ENCODE assay signal across 15 cellular contexts in genomic region chr13:63595811-63596210, GRCh38.
A peak's percentile ranks its signal among the peaks of the same experiment; 100 is the strongest.
DNase-seq lines count a peak whose midpoint lies in the region; ATAC-seq, FAIRE-seq and TF ChIP-seq lines count a peak whose summit lies in the region.
"Had no signal": no experiment of that assay in that cellular context is flagged by ENCODE, and none has a peak within 500 bp of the region (broad histone marks: within the 10 kb centered on the region; RNA-seq: fewer than 3 reads in every experiment).

No MANE protein-coding gene starts in this region.

- H3K9me3 ChIP-seq in RWPE2 (ENCODE audit: severe bottlenecking) (no peaks in the 10 kb centered on the region), trophoblast cell (ENCODE audit: insufficient read depth, low read depth, low read length) (peaks cover 6% of the 10 kb centered on the region), tibial nerve (no peaks in the 10 kb centered on the region)

- DNase-seq in GM23338 (ENCODE audit: low spot score), result no peak
- DNase-seq in RWPE2 (ENCODE audit: low spot score), result no peak
- peak; percentile 18 for DNase-seq in bronchial epithelial cell (ENCODE audit: low read depth)
- DNase-seq in trophoblast cell, result peak; percentile 2 to 50
- DNase-seq in cerebellum (ENCODE audit: low spot score), result no peak
- DNase-seq in tibial nerve (ENCODE audit: low spot score in 2 of 2), result no peak
- DNase-seq: ACHN; CD4-positive, CD25-positive, alpha-beta regulatory T cell; DMS79 had no signal

- H3K23ac ChIP-seq in trophoblast cell (ENCODE audit: low read length), result no peak overlapping the region

- H2BK12ac ChIP-seq in trophoblast cell (ENCODE audit: low read length), result no peak overlapping the region

- no peak for FAIRE-seq in bronchial epithelial cell (lab: Jason Lieb, UNC)
- FAIRE-seq: GM12891, GM19239 had no signal

- no peak overlapping the region for H3K9ac ChIP-seq in trophoblast cell (ENCODE audit: low read length)
- H3K9ac ChIP-seq: BLaER1 treated with 17β-estradiol and CSF1 and Interleukin-3, amounts not matched to agents 10 nM and 100 nM had no signal

- H3K9me3 Mint-ChIP-seq in GM23338, result no peaks in the 10 kb centered on the region; the same call in 2 of the 3 replicates

- no peaks in the 10 kb centered on the region for H3K79me1 ChIP-seq in trophoblast cell (ENCODE audit: low read length)

- no peak overlapping the region for H3K27ac ChIP-seq in GM23338 (ENCODE audit: low read depth)
- H3K27ac ChIP-seq in RWPE2 (ENCODE audit: poor library complexity, severe bottlenecking), result no peak overlapping the region
- H3K27ac ChIP-seq in trophoblast cell (ENCODE audit: low read depth, low read length), result no peak overlapping the region
- no peak overlapping the region for H3K27ac ChIP-seq in tibial nerve
- H3K27ac ChIP-seq: BLaER1 treated with 17β-estradiol and CSF1 and Interleukin-3, amounts not matched to agents 10 nM and 100 nM; HL-60 had no signal

- H3K27me3 ChIP-seq in GM23338 (ENCODE audit: insufficient read depth) (no peaks in the 10 kb centered on the region), RWPE2 (ENCODE audit: insufficient read depth, poor library complexity, severe bottlenecking) (no peaks in the 10 kb centered on the region), bronchial epithelial cell (ENCODE audit: control insufficient read depth, insufficient read depth, low read length) (no peaks in the 10 kb centered on the region), trophoblast cell (ENCODE audit: insufficient read depth, low read length) (no peaks in the 10 kb centered on the region), tibial nerve (no peaks in the 10 kb centered on the region)
- H3K27me3 ChIP-seq: BLaER1 treated with 17β-estradiol and CSF1 and Interleukin-3, amounts not matched to agents 10 nM and 100 nM had no signal

- H3K36me3 ChIP-seq in GM23338 (ENCODE audit: insufficient read depth) (no peaks in the 10 kb centered on the region), RWPE2 (ENCODE audit: low read depth) (no peaks in the 10 kb centered on the region), bronchial epithelial cell (ENCODE audit: control insufficient read depth, insufficient read depth, low read length) (no peaks in the 10 kb centered on the region), trophoblast cell (ENCODE audit: control insufficient read depth in 1 of 2, insufficient read depth in 2 of 2, low read length in 2 of 2) (no peaks in the 10 kb centered on the region), tibial nerve (no peaks in the 10 kb centered on the region)
- H3K36me3 ChIP-seq: BLaER1 treated with 17β-estradiol and CSF1 and Interleukin-3, amounts not matched to agents 10 nM and 100 nM had no signal

- H3K4me1 ChIP-seq in GM23338 (ENCODE audit: insufficient read depth) (no peaks in the 10 kb centered on the region), RWPE2 (ENCODE audit: insufficient read depth, poor library complexity, severe bottlenecking) (peaks cover 6% of the 10 kb centered on the region), trophoblast cell (ENCODE audit: control insufficient read depth in 1 of 2, insufficient read depth in 2 of 2, low read length in 2 of 2) (no peaks in the 10 kb centered on the region), tibial nerve (no peaks in the 10 kb centered on the region)
- H3K4me1 ChIP-seq: BLaER1 treated with 17β-estradiol and CSF1 and Interleukin-3, amounts not matched to agents 10 nM and 100 nM had no signal

- H4K12ac ChIP-seq in trophoblast cell (ENCODE audit: low read depth, low read length), result no peak overlapping the region

- H2AFZ ChIP-seq in GM23338, result peak overlapping the region; percentile 64; the same call in 1 of the 2 replicates
- no peak overlapping the region for H2AFZ ChIP-seq in trophoblast cell (ENCODE audit: insufficient read depth, low read length, poor library complexity)

- no peak overlapping the region for H4K8ac ChIP-seq in trophoblast cell (ENCODE audit: low read depth, low read length)

- no peak overlapping the region for H3K14ac ChIP-seq in trophoblast cell (ENCODE audit: low read length)

- H3K4me2 ChIP-seq in GM23338 (no peak overlapping the region), trophoblast cell (ENCODE audit: low read length) (no peak overlapping the region)
- H3K4me2 ChIP-seq: BLaER1 treated with 17β-estradiol and CSF1 and Interleukin-3, amounts not matched to agents 10 nM and 100 nM had no signal

- H2BK5ac ChIP-seq in trophoblast cell (ENCODE audit: low read depth, low read length, poor library complexity), result no peak overlapping the region

- H3K4me3 Mint-ChIP-seq in GM23338, result no peak overlapping the region
- H3K4me3 Mint-ChIP-seq: CD4-positive, CD25-positive, alpha-beta regulatory T cell had no signal

- H3K36me3 Mint-ChIP-seq in GM23338 (ENCODE audit: low read depth), result no peaks in the 10 kb centered on the region; the same call in 2 of the 3 replicates
- H3K36me3 Mint-ChIP-seq: CD4-positive, CD25-positive, alpha-beta regulatory T cell had no signal

- no peak overlapping the region for H4K91ac ChIP-seq in trophoblast cell (ENCODE audit: low read depth, low read length)

- H3K79me2 ChIP-seq in GM23338 (replicated peaks; ENCODE audit: insufficient read depth) (no peaks in the 10 kb centered on the region), trophoblast cell (ENCODE audit: control insufficient read depth, insufficient read depth, low read length, poor library complexity) (no peaks in the 10 kb centered on the region)

- no peak overlapping the region for H3K18ac ChIP-seq in trophoblast cell (ENCODE audit: low read length)

- H3F3A ChIP-seq in GM23338 (replicated peaks; ENCODE audit: low read depth), result no peaks in the 10 kb centered on the region

- ATAC-seq in GM23338 (no peak), RWPE2 (ENCODE audit: low read depth) (peak; percentile 57; the same call in 2 of the 3 replicates), GM21526 (IDR thresholded peaks at IDR 0.05; ENCODE audit: low FRiP score, unreplicated experiment) (no peak)
- ATAC-seq: HCT116 had no signal

- H3K4me3 ChIP-seq in GM23338 (no peak overlapping the region), RWPE2 (ENCODE audit: severe bottlenecking) (no peak overlapping the region), bronchial epithelial cell (ENCODE audit: low read depth, low read length) (no peak overlapping the region), trophoblast cell (ENCODE audit: low read depth, low read length) (no peak overlapping the region), tibial nerve (no peak overlapping the region)
- H3K4me3 ChIP-seq: BLaER1 treated with 17β-estradiol and CSF1 and Interleukin-3, amounts not matched to agents 10 nM and 100 nM had no signal

- no CpG with 5 or more reads among the region's 7 CpGs for WGBS in trophoblast cell (ENCODE audit: extremely low coverage, insufficient coverage, insufficient read length)
- WGBS in tibial nerve, 2 donors, result 89 to 94% methylated on average over 7 of the region's 7 CpGs

- H4K20me1 ChIP-seq in GM23338 (replicated peaks; ENCODE audit: insufficient read depth), result no peaks in the 10 kb centered on the region
- H4K20me1 ChIP-seq: BLaER1 treated with 17β-estradiol and CSF1 and Interleukin-3, amounts not matched to agents 10 nM and 100 nM had no signal

- no peak overlapping the region for H2BK120ac ChIP-seq in trophoblast cell (ENCODE audit: insufficient read depth, low read length, poor library complexity)

- TF ChIP-seq POLR2A in tibial nerve (IDR thresholded peaks at IDR 0.05), result no peak

- H3K9me2 ChIP-seq in GM23338 (ENCODE audit: insufficient read depth), result peaks cover 8% of the 10 kb centered on the region; the same call in 1 of the 2 replicates

- peaks cover 17% of the 10 kb centered on the region for H3K4me1 Mint-ChIP-seq in GM23338
- H3K4me1 Mint-ChIP-seq: CD4-positive, CD25-positive, alpha-beta regulatory T cell had no signal

- H2AK5ac ChIP-seq in trophoblast cell (ENCODE audit: low read length), result no peak overlapping the region

- no peak for TF ChIP-seq EP300 in tibial nerve (IDR thresholded peaks at IDR 0.05)

- H3K27me3 Mint-ChIP-seq in GM23338 (ENCODE audit: insufficient read depth, low read depth, poor library complexity), result no peaks in the 10 kb centered on the region
- H3K27me3 Mint-ChIP-seq: CD4-positive, CD25-positive, alpha-beta regulatory T cell had no signal

- H3K4ac ChIP-seq in trophoblast cell (ENCODE audit: low read depth, low read length), result no peak overlapping the region

- no peak for TF ChIP-seq CTCF in GM23338 (conservative IDR thresholded peaks at IDR 0.05; ENCODE audit: low read depth in 2 of 2)
- TF ChIP-seq CTCF in RWPE2 (IDR thresholded peaks at IDR 0.05; ENCODE audit: poor library complexity, severe bottlenecking), result no peak
- TF ChIP-seq CTCF in bronchial epithelial cell (IDR thresholded peaks at IDR 0.05; ENCODE audit: insufficient read depth, low read length, severe bottlenecking), result no peak
- no peak for TF ChIP-seq CTCF in tibial nerve (IDR thresholded peaks at IDR 0.05)

- no peak overlapping the region; the same call in 1 of the 2 replicates for H3K27ac Mint-ChIP-seq in GM23338
- H3K27ac Mint-ChIP-seq: CD4-positive, CD25-positive, alpha-beta regulatory T cell had no signal

TF ChIP-seq in GM23338, 12 proteins besides CTCF, POLR2A, EP300 and RAD21:
- no peak for TF ChIP-seq POLR2AphosphoS5 (IDR thresholded peaks at IDR 0.05; ENCODE audit: low read depth)
- TF ChIP-seq ZNF331 (CRISPR knock-in tag; IDR thresholded peaks at IDR 0.05; ENCODE audit: low read depth), result no peak
- TF ChIP-seq EZH2phosphoT487 (IDR thresholded peaks at IDR 0.05; ENCODE audit: unreplicated experiment), result no peak
- TF ChIP-seq REST (IDR thresholded peaks at IDR 0.05; ENCODE audit: unreplicated experiment), result no peak

Comparison
In these comparisons a context has a peak if more than half of its experiments do, and no peak if none do; other contexts are left out.
1. DNase-seq: peak in bronchial epithelial cell (single experiment) and trophoblast cell (2 of 2); none in GM23338 (single experiment), RWPE2 (single experiment), cerebellum (single experiment) and tibial nerve (0 of 2).